Comparison of ENCODE assay signal across 8 cellular contexts in the genomic region with DNA sequence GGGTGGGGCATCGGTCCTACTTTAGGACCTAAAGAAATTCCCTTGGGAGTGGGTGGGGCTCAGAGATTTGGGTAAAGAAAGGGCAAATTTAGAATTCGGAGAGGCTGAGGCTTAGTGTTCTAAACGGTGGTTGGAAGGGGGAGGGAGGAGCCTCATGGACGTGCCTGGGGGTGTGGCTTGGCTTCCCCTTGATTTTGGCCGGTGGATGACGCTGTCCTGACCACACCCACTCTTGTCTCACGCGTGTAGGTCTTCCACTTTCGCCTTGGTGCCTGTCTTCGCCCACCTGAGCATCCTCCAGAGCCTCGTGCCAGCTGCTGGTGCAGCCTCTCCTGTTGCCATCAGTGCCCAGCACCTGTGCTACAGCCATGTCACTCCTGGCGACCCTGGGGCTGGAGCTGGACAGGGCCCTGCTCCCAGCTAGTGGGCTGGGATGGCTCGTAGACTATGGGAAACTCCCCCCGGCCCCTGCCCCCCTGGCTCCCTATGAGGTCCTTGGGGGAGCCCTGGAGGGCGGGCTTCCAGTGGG. TPM values are rescaled to one million over a fixed set of nuclear protein-coding genes. Genes with fewer than 3 reads are reported as not detected.
A peak's percentile ranks its signal among the peaks of the same experiment; 100 is the strongest.
DNase-seq lines count a peak whose midpoint lies in the region; ATAC-seq and TF ChIP-seq lines count a peak whose summit lies in the region.
"Had no signal": no experiment of that assay in that cellular context is flagged by ENCODE, and none has a peak within 500 bp of the region (broad histone marks: within the 10 kb centered on the region; RNA-seq: fewer than 3 reads in every experiment).

No MANE protein-coding gene starts in this region.

- H3K36me3 ChIP-seq in HCT116 (ENCODE audit: control insufficient read depth in 1 of 2, insufficient read depth in 2 of 2, low read length in 2 of 2) (peaks cover 3 to 25% of the 10 kb centered on the region in 2 experiments; a peak in 3 of 4 replicates), SU-DHL-6 (ENCODE audit: low read length) (peaks cover 24% of the 10 kb centered on the region), heart left ventricle (peaks cover 0 to 21% (median 16%) of the 10 kb centered on the region in 9 donors), skeletal muscle satellite cell (ENCODE audit: insufficient read depth, low read length) (peaks cover 30% of the 10 kb centered on the region)

- no peak for TF ChIP-seq POLR2A in HCT116 (IDR thresholded peaks at IDR 0.05; ENCODE audit: borderline replicate concordance, extremely low read depth, insufficient read depth, insufficient read length)
- no peak for TF ChIP-seq POLR2A in heart left ventricle (IDR thresholded peaks at IDR 0.05)

- BruUV-seq in HCT116 (replicated peaks; lab: Mats Ljungman, UMichigan) = no TSS peak

- TF ChIP-seq RAD21 in HCT116 (IDR thresholded peaks at IDR 0.05; ENCODE audit: low read depth) = no peak

- WGBS in heart left ventricle, 4 donors = 43 to 61% (median 53%) methylated on average over 15 of the region's 15 CpGs

- in situ Hi-C loops in GM13977 (cut with MboI; ENCODE audit: low pct_unique_long_range_greater_than_20kb, low sequenced_read_pairs, unreplicated experiment) = loop anchor here (25.0 kb wide), 1 partner anchor 207 kb away; no protein-coding TSS in a partner anchor

- H3K4me3 ChIP-seq in HCT116 (replicated peaks in 1 of 2; ENCODE audit: low read depth in 1 of 2, low read length in 2 of 2) (peak overlapping the region; percentile 58 to 97), SU-DHL-6 (ENCODE audit: insufficient read depth, low read length, poor library complexity, severe bottlenecking) (peak overlapping the region; percentile 44), heart left ventricle (peak overlapping the region in 9 of 12 donors; percentile 73 to 99 (median 88)), skeletal muscle satellite cell (ENCODE audit: low read length) (peak overlapping the region; percentile 64)

- POLR2A ChIA-PET in HCT116 (lab: Charles Lee) = interaction anchor here (0.6 to 1.8 kb wide), 7 partner anchors 12 to 971 kb away, joined by 3 to 5 read pairs (median 3); no protein-coding TSS in a partner anchor

- DNase-seq in HCT116 (ENCODE audit: low read depth, low spot score) (peak; percentile 38), heart left ventricle (peak in 4 of 5 donors; percentile 53 to 63 (median 60)), Ammon's horn (ENCODE audit: low spot score) (no peak), GM13977 (ENCODE audit: low spot score) (no peak)

- peak overlapping the region; percentile 82 for H3K9ac ChIP-seq in HCT116 (ENCODE audit: low read length)
- no peak overlapping the region for H3K9ac ChIP-seq in SU-DHL-6 (ENCODE audit: low read length)
- H3K9ac ChIP-seq in skeletal muscle satellite cell (ENCODE audit: low read depth, low read length) = no peak overlapping the region

- no peak for TF ChIP-seq CTCF in HCT116 (IDR thresholded peaks at IDR 0.05 in 2 of 3, conservative IDR thresholded peaks at IDR 0.05 in 1 of 3; ENCODE audit: borderline replicate concordance in 1 of 3, insufficient read depth in 1 of 3, low read depth in 2 of 3, low read length in 2 of 3)
- TF ChIP-seq CTCF in SU-DHL-6 (IDR thresholded peaks at IDR 0.05; ENCODE audit: insufficient read depth, low read length, poor library complexity, severe bottlenecking) = no peak
- no peak for TF ChIP-seq CTCF in heart left ventricle (IDR thresholded peaks at IDR 0.05)
- no peak for TF ChIP-seq CTCF in GM13977 (IDR thresholded peaks at IDR 0.05; ENCODE audit: extremely low read depth, insufficient read depth, missing control alignments)

- RAD21 ChIA-PET in HCT116 (lab: Charles Lee; ENCODE audit: low non-redundant PET in 1 of 2, low total read pairs in 2 of 2, uncharacterized antibody in 2 of 2, unreplicated experiment in 2 of 2) = no interaction called here

- H4K20me1 ChIP-seq in HCT116 (ENCODE audit: insufficient read depth) = no peaks in the 10 kb centered on the region
- peaks cover 13% of the 10 kb centered on the region; the same call in 1 of the 2 replicates for H4K20me1 ChIP-seq in SU-DHL-6 (ENCODE audit: low read depth, low read length)

- H3K4me2 ChIP-seq in HCT116 (ENCODE audit: low read length) = peak overlapping the region; percentile 100
- H3K4me2 ChIP-seq in SU-DHL-6 (ENCODE audit: low read depth, low read length, poor library complexity, severe bottlenecking) = peak overlapping the region; percentile 79
- H3K4me2 ChIP-seq in skeletal muscle satellite cell (ENCODE audit: low read length) = peak overlapping the region; percentile 86

- H3K4me1 ChIP-seq in HCT116 (ENCODE audit: control insufficient read depth in 1 of 2, insufficient read depth in 2 of 2, low read length in 2 of 2) (peaks cover 11 to 29% of the 10 kb centered on the region in 2 experiments; a peak in 3 of 4 replicates), heart left ventricle (peaks cover 0 to 31% (median 19%) of the 10 kb centered on the region in 12 donors), skeletal muscle satellite cell (ENCODE audit: control insufficient read depth, insufficient read depth, low read length) (peaks cover 10% of the 10 kb centered on the region)

- peaks cover 44% of the 10 kb centered on the region for H3K79me2 ChIP-seq in HCT116 (ENCODE audit: insufficient read depth, low read length)
- H3K79me2 ChIP-seq in SU-DHL-6 (ENCODE audit: insufficient read depth, low read length) = peaks cover 54% of the 10 kb centered on the region

- H3K9me3 ChIP-seq in HCT116 (ENCODE audit: control insufficient read depth in 1 of 2, insufficient read depth in 1 of 2, low read depth in 1 of 2, low read length in 2 of 2) (no peaks in the 10 kb centered on the region), SU-DHL-6 (ENCODE audit: insufficient read depth, low read length) (no peaks in the 10 kb centered on the region), heart left ventricle (no peaks in the 10 kb centered on the region), skeletal muscle satellite cell (replicated peaks; ENCODE audit: low read length) (no peaks in the 10 kb centered on the region)

- CTCF ChIA-PET in HCT116 (lab: Charles Lee) = no interaction called here

- H3K27ac ChIP-seq in HCT116 (ENCODE audit: low read depth, low read length) (peak overlapping the region; percentile 99), SU-DHL-6 (ENCODE audit: low read depth, low read length) (peak overlapping the region; percentile 91; the same call in 1 of the 2 replicates), heart left ventricle (peak overlapping the region in 11 of 12 donors; percentile 89 to 98 (median 94))

- H3K9me2 ChIP-seq in HCT116 (ENCODE audit: insufficient read depth) (no peaks in the 10 kb centered on the region), SU-DHL-6 (replicated peaks; ENCODE audit: insufficient read depth, low read length) (no peaks in the 10 kb centered on the region)

- H2AFZ ChIP-seq in HCT116 (ENCODE audit: low read depth, low read length, poor library complexity, severe bottlenecking) (no peak overlapping the region), SU-DHL-6 (ENCODE audit: low read depth, low read length, severe bottlenecking) (no peak overlapping the region)

- ATAC-seq in HCT116 (peak; percentile 32), heart left ventricle (peak in 2 of 4 donors; percentile 5 to 12), HG02981 (IDR thresholded peaks at IDR 0.05; ENCODE audit: unreplicated experiment) (no peak)

- peaks cover 28% of the 10 kb centered on the region for H3F3A ChIP-seq in SU-DHL-6 (ENCODE audit: insufficient read depth)

- H3K27me3 ChIP-seq in HCT116 (ENCODE audit: insufficient read depth, low read length) (no peaks in the 10 kb centered on the region), SU-DHL-6 (ENCODE audit: low read length) (no peaks in the 10 kb centered on the region), heart left ventricle (no peaks in the 10 kb centered on the region), skeletal muscle satellite cell (ENCODE audit: control insufficient read depth, insufficient read depth, low read length) (no peaks in the 10 kb centered on the region)

- intact Hi-C loops in HCT116 (cut with micrococcal nuclease) = no loop called here
- intact Hi-C loops in heart left ventricle (cut with DNase I) = loop anchor here in 1 of 10 donors (10.0 kb wide), 1 partner anchor 204 kb away; no protein-coding TSS in a partner anchor

TF ChIP-seq in HCT116, 20 proteins besides CTCF, POLR2A, EP300 and RAD21:
- no peak for TF ChIP-seq SP1 (IDR thresholded peaks at IDR 0.05; ENCODE audit: low read depth)
- TF ChIP-seq, protein P1, sequence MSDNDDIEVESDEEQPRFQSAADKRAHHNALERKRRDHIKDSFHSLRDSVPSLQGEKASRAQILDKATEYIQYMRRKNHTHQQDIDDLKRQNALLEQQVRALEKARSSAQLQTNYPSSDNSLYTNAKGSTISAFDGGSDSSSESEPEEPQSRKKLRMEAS (IDR thresholded peaks at IDR 0.05) = no peak
TF ChIP-seq in HCT116: peak in this region for 0.

RNA-seq across cellular contexts. Expression of a gene that starts 1.2 kb away (rescaled TPM):
- 85.2 TPM for total RNA-seq in HCT116 (2021; ENCODE audit: unreplicated experiment)
- 61.1 and 61.5 TPM in 2 replicates for polyA plus RNA-seq in HCT116 (2012)
- total RNA-seq in heart left ventricle = 10 to 100 TPM; 24.6 to 61.9 (median 33.3) TPM
- 10 to 100 TPM; 14.0 to 30.3 TPM for polyA plus RNA-seq in heart left ventricle
- total RNA-seq in skeletal muscle satellite cell (2012; rRNA removed) = 24.6 and 29.7 TPM in 2 replicates

RNA-seq across cellular contexts. Expression of a gene that starts 1.5 kb away (rescaled TPM):
- total RNA-seq in HCT116 (2021; ENCODE audit: unreplicated experiment) (28.2 TPM), heart left ventricle (10 to 100 TPM in 2 of 9 donors, 1 to 10 TPM in 7; 3.9 to 33.0 (median 8.2) TPM)
- polyA plus RNA-seq in HCT116 (2012) = 49.6 and 50.2 TPM in 2 replicates
- 10 to 100 TPM; 16.0 to 30.5 TPM for polyA plus RNA-seq in heart left ventricle
- total RNA-seq in skeletal muscle satellite cell (2012; rRNA removed) = 15.1 and 26.4 TPM in 2 replicates

RNA-seq across cellular contexts. Expression of a gene that starts 30.4 kb away (rescaled TPM):
- not detected for total RNA-seq in HCT116 (2021; ENCODE audit: unreplicated experiment)
- not detected in 2 replicates for polyA plus RNA-seq in HCT116 (2012)
- 1 to 10 TPM in 5 of 9 donors, under 1 TPM in 2, not detected in 2; 0.37 to 3.0 (median 1.2) TPM for total RNA-seq in heart left ventricle
- polyA plus RNA-seq in heart left ventricle = under 1 TPM; 0.22 to 0.80 TPM
- total RNA-seq in skeletal muscle satellite cell (2012; rRNA removed) = not detected in 2 replicates
- total RNA-seq: M059J had no signal

RNA-seq across cellular contexts. Expression of a gene that starts 33.9 kb away (rescaled TPM):
- total RNA-seq in HCT116 (2021; ENCODE audit: unreplicated experiment) = 0.71 TPM
- 0.57 and 0.85 TPM in 2 replicates for polyA plus RNA-seq in HCT116 (2012)
- 10 to 100 TPM in 2 of 9 donors, under 1 TPM in 4, not detected in 3; 0.27 to 21.6 (median 0.64) TPM for total RNA-seq in heart left ventricle
- under 1 TPM in 1 of 2 donors, not detected in 1; 0.30 TPM for polyA plus RNA-seq in heart left ventricle
- total RNA-seq in skeletal muscle satellite cell (2012; rRNA removed) = 0.25 and 1.1 TPM in 2 replicates

RNA-seq across cellular contexts. Expression of a gene that starts 53.0 kb away (rescaled TPM):
- total RNA-seq in HCT116 (2021; ENCODE audit: unreplicated experiment) = 32.9 TPM
- polyA plus RNA-seq in HCT116 (2012) = 25.9 and 27.8 TPM in 2 replicates
- 10 to 100 TPM; 30.1 to 54.8 (median 39.8) TPM for total RNA-seq in heart left ventricle
- polyA plus RNA-seq in heart left ventricle = 10 to 100 TPM; 30.7 to 35.9 TPM
- 7.4 and 12.2 TPM in 2 replicates for total RNA-seq in skeletal muscle satellite cell (2012; rRNA removed)

Comparison
In these comparisons a context has a peak if more than half of its experiments do, and no peak if none do; other contexts are left out.
1. DNase-seq: peak in HCT116 (single experiment) and heart left ventricle (4 of 5); none in Ammon's horn (single experiment) and GM13977 (single experiment).
2. Peak in every context shown above with its lines, with median percentiles within 50 percentile points of each other: H3K27ac ChIP-seq, H3K4me2 ChIP-seq and H3K4me3 ChIP-seq.